1 cellular context compared by ENCODE assay signal in genomic region chr1:214509622-214510021, GRCh38.
TF ChIP-seq lines count a peak whose summit lies in the region.

No MANE protein-coding gene starts in this region.

TF ChIP-seq in HEK293, 187 proteins besides CTCF, POLR2A, EP300 and RAD21 (continued from another document):
- TF ChIP-seq ZNF580 (tag by site-specific recombination; IDR thresholded peaks at IDR 0.05), result peak; percentile 89
